Comparison of ENCODE assay signal across 9 cellular contexts in genomic region chr4:2817701-2818350, GRCh38. TPM values are rescaled to one million over a fixed set of nuclear protein-coding genes. Genes with fewer than 3 reads are reported as not detected.
DNase-seq lines count a peak whose midpoint lies in the region; ATAC-seq, FAIRE-seq and TF ChIP-seq lines count a peak whose summit lies in the region.
"Had no signal": no experiment of that assay in that cellular context is flagged by ENCODE, and none has a peak within 500 bp of the region (broad histone marks: within the 10 kb centered on the region; RNA-seq: fewer than 3 reads in every experiment).

No MANE protein-coding gene starts in this region.

- H3K4me1 ChIP-seq in thoracic aorta (ENCODE audit: control insufficient read depth in 1 of 2, low read depth in 2 of 2): peaks cover 8 to 15% of the 10 kb centered on the region in 2 donors

- no peak for FAIRE-seq in RCC 7860 (lab: Jason Lieb, UNC)
- FAIRE-seq: A204.1 had no signal

- peak overlapping the region; percentile 72 for H3K4me3 ChIP-seq in thoracic aorta

- DNase-seq in NCI-H1105 treated with DMSO at 0.1 percent for 48 hours (lab: John Stamatoyannopoulos, UW) (peak; percentile 16), NCI-H1105 (lab: John Stamatoyannopoulos, UW) (no peak), NCI-H1048 (lab: John Stamatoyannopoulos, UW) (peak; percentile 41), T47D (ENCODE audit: low read depth in 1 of 2, low spot score in 1 of 2) (peak; percentile 73 to 96), left colon (peak in 1 of 2 donors; percentile 76), thoracic aorta (ENCODE audit: low spot score) (no peak), RCC 7860 (ENCODE audit: low spot score) (no peak)

- no peaks in the 10 kb centered on the region for H3K36me3 ChIP-seq in thoracic aorta

- no peak overlapping the region for H3K27ac ChIP-seq in thoracic aorta

- ATAC-seq in left colon (peak; percentile 83), thoracic aorta (ENCODE audit: insufficient number of reproducible peaks, low FRiP score, low read depth) (no peak), HG03175 (IDR thresholded peaks at IDR 0.05; ENCODE audit: unreplicated experiment) (no peak)

- no peaks in the 10 kb centered on the region for H3K9me3 ChIP-seq in thoracic aorta

- TF ChIP-seq CTCF in thoracic aorta (IDR thresholded peaks at IDR 0.05): no peak

- intact Hi-C loops in left colon (cut with DNase I, micrococcal nuclease): no loop called here

- no peaks in the 10 kb centered on the region for H3K27me3 ChIP-seq in thoracic aorta (replicated peaks; ENCODE audit: insufficient read depth)

- in situ Hi-C loops in T47D (cut with HindIII; ENCODE audit: low pct_unique_long_range_greater_than_20kb, low sequenced_read_pairs): no loop called here

RNA-seq across cellular contexts. Expression of gene SH3BP2, which starts 24.9 kb away (rescaled TPM):
- 10 to 100 TPM; 54.3 to 75.2 TPM for total RNA-seq in left colon
- total RNA-seq in thoracic aorta: 10 to 100 TPM; 56.0 to 61.7 TPM

RNA-seq across cellular contexts. Expression of gene ADD1, which starts 25.8 kb away (rescaled TPM):
- total RNA-seq in left colon (100 to 1,000 TPM; 250 to 254 TPM), thoracic aorta (100 to 1,000 TPM; 256 to 338 TPM)

Comparison
In these comparisons a context has a peak if more than half of its experiments do, and no peak if none do; other contexts are left out.
1. DNase-seq: peak in NCI-H1105 treated with DMSO at 0.1 percent for 48 hours (single experiment), NCI-H1048 (single experiment) and T47D (2 of 2); none in NCI-H1105 (single experiment), thoracic aorta (single experiment) and RCC 7860 (single experiment).